ENCODE assay signal across 26 cellular contexts in genomic region chr9:21533597-21533996, GRCh38. TPM values are rescaled to one million over a fixed set of nuclear protein-coding genes. Genes with fewer than 3 reads are reported as not detected.
"Had no signal": no experiment of that assay in that cellular context is flagged by ENCODE, and none has a peak within 500 bp of the region (broad histone marks: within the 10 kb centered on the region; RNA-seq: fewer than 3 reads in every experiment).

No MANE protein-coding gene starts in this region.

- H3K4me3 ChIP-seq: ascending aorta had no signal

- H3K4me1 Mint-ChIP-seq: activated B cell treated with CpG ODN at 0.5 μM for 24 hours; activated CD4-positive, alpha-beta T cell treated with anti-CD3 and anti-CD28 coated beads, Interleukin-2, amount 10 ng/mL, durations not matched to agents 24 days and 14 days; activated CD8-positive, alpha-beta memory T cell treated with anti-CD3 and anti-CD28 coated beads, Interleukin-2, amount 10 ng/mL, durations not matched to agents 7 days and 5 days; activated naive CD8-positive, alpha-beta T cell treated with anti-CD3 and anti-CD28 coated beads, Interleukin-2, amount 50 U/mL, for 24 hours; brain; central memory CD8-positive, alpha-beta T cell; T-helper 17 cell had no signal

- H3K4me1 ChIP-seq: ascending aorta had no signal

- H3K4me3 Mint-ChIP-seq: activated B cell treated with CpG ODN at 0.5 μM for 24 hours; activated CD4-positive, alpha-beta T cell treated with anti-CD3 and anti-CD28 coated beads, Interleukin-2, amount 10 ng/mL, durations not matched to agents 24 days and 14 days; activated CD8-positive, alpha-beta memory T cell treated with anti-CD3 and anti-CD28 coated beads, Interleukin-2, amount 10 ng/mL, durations not matched to agents 7 days and 5 days; activated naive CD8-positive, alpha-beta T cell treated with anti-CD3 and anti-CD28 coated beads, Interleukin-2, amount 50 U/mL, for 24 hours; activated T-cell treated with anti-CD3 and anti-CD28 coated beads, Interleukin-2, amount 50 U/mL, for 4 hours; brain; central memory CD8-positive, alpha-beta T cell; T-helper 17 cell had no signal

- H3K36me3 ChIP-seq: ascending aorta had no signal

- H3K27ac ChIP-seq: ascending aorta had no signal

- DNase-seq: activated B cell treated with CpG ODN at 0.5 μM for 24 hours; activated CD4-positive, alpha-beta T cell treated with anti-CD3 and anti-CD28 coated beads for 1 hour; activated CD4-positive, alpha-beta T cell treated with anti-CD3 and anti-CD28 coated beads, Interleukin-2, amount 10 ng/mL, durations not matched to agents 24 days and 14 days; activated CD4-positive, alpha-beta T cell treated with anti-CD3 and anti-CD28 coated beads, Interleukin-2, amount 50 U/mL, for 48 hours; activated CD8-positive, alpha-beta memory T cell treated with anti-CD3 and anti-CD28 coated beads, Interleukin-2, amount 10 ng/mL, durations not matched to agents 7 days and 5 days; activated effector memory CD4-positive, alpha-beta T cell treated with anti-CD3 and anti-CD28 coated beads, Interleukin-2, amount 50 U/mL, for 16 hours; activated naive CD4-positive, alpha-beta T cell treated with Interleukin-2 at 50 U/mL for 16 hours; activated naive CD8-positive, alpha-beta T cell treated with anti-CD3 and anti-CD28 coated beads, Interleukin-2, amount 50 U/mL, for 24 hours; activated T-cell treated with anti-CD3 and anti-CD28 coated beads, Interleukin-2, amount 50 U/mL, for 4 hours; amniotic stem cell; MM.1S; NCI-H1105 treated with DMSO at 0.1 percent for 48 hours; NCI-H1436 treated with DMSO at 0.1 percent for 48 hours; NCI-H187; NCI-H2081; NCI-H510A treated with DMSO at 0.1 percent for 48 hours; NCI-H69; NK-92 treated with Interleukin-12 subunit alpha and Interleukin-12 subunit beta, amount 100 ng/mL, for 24 hours; OCI-M1; SIG-M5; T-helper 17 cell; T1000 had no signal

- H3K9me3 Mint-ChIP-seq: activated B cell treated with CpG ODN at 0.5 μM for 24 hours; activated naive CD4-positive, alpha-beta T cell treated with anti-CD3 and anti-CD28 coated beads, Interleukin-2, amount 50 U/mL, for 72 hours; activated naive CD8-positive, alpha-beta T cell treated with anti-CD3 and anti-CD28 coated beads, Interleukin-2, amount 50 U/mL, for 24 hours; activated T-cell treated with anti-CD3 and anti-CD28 coated beads, Interleukin-2, amount 50 U/mL, for 4 hours; brain; central memory CD8-positive, alpha-beta T cell had no signal

- H3K27me3 Mint-ChIP-seq: activated CD4-positive, alpha-beta T cell treated with anti-CD3 and anti-CD28 coated beads, Interleukin-2, amount 10 ng/mL, durations not matched to agents 24 days and 14 days; activated CD8-positive, alpha-beta memory T cell treated with anti-CD3 and anti-CD28 coated beads, Interleukin-2, amount 10 ng/mL, durations not matched to agents 7 days and 5 days; activated naive CD8-positive, alpha-beta T cell treated with anti-CD3 and anti-CD28 coated beads, Interleukin-2, amount 50 U/mL, for 24 hours; brain had no signal

- H3K36me3 Mint-ChIP-seq: brain had no signal

- H3K27ac Mint-ChIP-seq: activated B cell treated with CpG ODN at 0.5 μM for 24 hours; activated CD4-positive, alpha-beta T cell treated with anti-CD3 and anti-CD28 coated beads, Interleukin-2, amount 10 ng/mL, durations not matched to agents 24 days and 14 days; activated CD8-positive, alpha-beta memory T cell treated with anti-CD3 and anti-CD28 coated beads, Interleukin-2, amount 10 ng/mL, durations not matched to agents 7 days and 5 days; activated naive CD4-positive, alpha-beta T cell treated with anti-CD3 and anti-CD28 coated beads, Interleukin-2, amount 50 U/mL, for 72 hours; activated naive CD8-positive, alpha-beta T cell treated with anti-CD3 and anti-CD28 coated beads, Interleukin-2, amount 50 U/mL, for 24 hours; brain; T-helper 17 cell had no signal

- ATAC-seq: activated CD8-positive, alpha-beta memory T cell treated with anti-CD3 and anti-CD28 coated beads, Interleukin-2, amount 10 ng/mL, durations not matched to agents 7 days and 5 days; activated naive CD4-positive, alpha-beta T cell treated with anti-CD3 and anti-CD28 coated beads, Interleukin-2, amount 50 U/mL, for 72 hours; activated naive CD8-positive, alpha-beta T cell treated with anti-CD3 and anti-CD28 coated beads, Interleukin-2, amount 50 U/mL, for 24 hours; activated T-cell treated with anti-CD3 and anti-CD28 coated beads, Interleukin-2, amount 50 U/mL, for 4 hours; T-helper 17 cell had no signal

- H3K27me3 ChIP-seq: ascending aorta had no signal

RNA-seq across cellular contexts. Expression of gene IFNE, which starts 51.5 kb away (rescaled TPM):
- total RNA-seq: activated B cell treated with CpG ODN at 0.5 μM for 24 hours; activated CD4-positive, alpha-beta T cell treated with anti-CD3 and anti-CD28 coated beads, Interleukin-2, amount 10 ng/mL, durations not matched to agents 24 days and 14 days; activated CD8-positive, alpha-beta memory T cell treated with anti-CD3 and anti-CD28 coated beads, Interleukin-2, amount 10 ng/mL, durations not matched to agents 7 days and 5 days; activated naive CD4-positive, alpha-beta T cell treated with anti-CD3 and anti-CD28 coated beads, Interleukin-2, amount 50 U/mL, for 72 hours; activated T-cell treated with anti-CD3 and anti-CD28 coated beads, Interleukin-2, amount 50 U/mL, for 4 hours; ascending aorta; T-helper 17 cell had no signal
